2 cellular contexts compared by ENCODE assay signal in genomic region chr3:10759495-10759894, GRCh38.
A peak's percentile ranks its signal among the peaks of the same experiment; 100 is the strongest.
TF ChIP-seq lines count a peak whose summit lies in the region.

No MANE protein-coding gene starts in this region.

TF ChIP-seq in HEK293, 187 proteins besides CTCF, POLR2A, EP300 and RAD21 (continued from another document):
- TF ChIP-seq ZNF768 (tag by site-specific recombination; IDR thresholded peaks at IDR 0.05) = peak; percentile 39; the same call in 1 of the 2 replicates
- no peak for TF ChIP-seq ZNF350 (tag by site-specific recombination; IDR thresholded peaks at IDR 0.05)

TF ChIP-seq in K562, 482 proteins besides CTCF, POLR2A, EP300 and RAD21 (continued from another document):
- TF ChIP-seq ZNF609 (CRISPR knock-in tag; IDR thresholded peaks at IDR 0.05; ENCODE audit: borderline replicate concordance) = no peak
- no peak for TF ChIP-seq SIRT6 (IDR thresholded peaks at IDR 0.05; ENCODE audit: low read depth, low read length)
- no peak for TF ChIP-seq MED1 (CRISPR knock-in tag; IDR thresholded peaks at IDR 0.05; ENCODE audit: borderline replicate concordance)
- no peak for TF ChIP-seq CCNT2 (IDR thresholded peaks at IDR 0.05; ENCODE audit: borderline replicate concordance, extremely low read depth, insufficient read length, low read depth, low read length)
